Comparison of ENCODE assay signal across 13 cellular contexts in the genomic region with DNA sequence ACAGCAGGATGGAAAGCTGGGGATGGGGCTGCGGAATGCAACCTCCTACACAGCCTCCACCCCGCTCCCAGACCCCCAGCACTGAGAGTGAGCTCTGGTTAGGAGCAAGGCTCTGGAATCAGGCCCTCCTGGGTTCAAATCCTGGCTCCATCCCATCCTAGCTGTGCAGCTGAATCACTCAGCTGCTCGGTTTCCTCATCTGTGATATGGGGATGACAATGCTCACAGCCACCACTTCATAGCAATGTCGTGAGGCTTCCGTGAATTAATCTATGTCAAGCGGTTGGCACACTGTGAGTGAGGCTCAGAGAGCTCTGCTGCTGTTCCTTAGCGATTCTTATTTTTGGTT. TPM values are rescaled to one million over a fixed set of nuclear protein-coding genes. Genes with fewer than 3 reads are reported as not detected.
A peak's percentile ranks its signal among the peaks of the same experiment; 100 is the strongest.
DNase-seq lines count a peak whose midpoint lies in the region; TF ChIP-seq lines count a peak whose summit lies in the region.
"Had no signal": no experiment of that assay in that cellular context is flagged by ENCODE, and none has a peak within 500 bp of the region (broad histone marks: within the 10 kb centered on the region; RNA-seq: fewer than 3 reads in every experiment).

No MANE protein-coding gene starts in this region.

- peaks cover 8% of the 10 kb centered on the region for H3K4me1 Mint-ChIP-seq in MCF 10A (ENCODE audit: insufficient read depth, unreplicated experiment)

- H3K4me1 ChIP-seq in mammary epithelial cell (ENCODE audit: insufficient read depth, low read length) = peaks cover 23% of the 10 kb centered on the region
- peaks cover 17% of the 10 kb centered on the region for H3K4me1 ChIP-seq in vagina
- H3K4me1 ChIP-seq in effector memory CD4-positive, alpha-beta T cell (ENCODE audit: control insufficient read depth, insufficient read depth, low read length, poor library complexity, severe bottlenecking) = peaks cover 17% of the 10 kb centered on the region

- H3K4me3 ChIP-seq in mammary epithelial cell (replicated peaks in 1 of 3; ENCODE audit: insufficient read depth in 1 of 3, low read depth in 2 of 3, low read length in 3 of 3) (peak overlapping the region; percentile 47 to 76 (median 62)), astrocyte of the cerebellum (ENCODE audit: low read depth, low read length) (peak overlapping the region; percentile 32), iPS-18c (ENCODE audit: insufficient read depth, low read depth, low read length) (peak overlapping the region; percentile 55), vagina (peak overlapping the region; percentile 39 to 42)
- H3K4me3 ChIP-seq in effector memory CD4-positive, alpha-beta T cell (ENCODE audit: insufficient read depth, low read depth, low read length, poor library complexity, severe bottlenecking) = no peak overlapping the region
- H3K4me3 ChIP-seq: GM12878, left ventricle myocardium inferior had no signal

- WGBS in mammary epithelial cell (ENCODE audit: low coverage, missing lambda C conversion rate) = 96% methylated on average over 7 of the region's 7 CpGs

- no peaks in the 10 kb centered on the region for H3K36me3 ChIP-seq in mammary epithelial cell (ENCODE audit: insufficient read depth, low read length)
- no peaks in the 10 kb centered on the region for H3K36me3 ChIP-seq in vagina
- H3K36me3 ChIP-seq in effector memory CD4-positive, alpha-beta T cell (ENCODE audit: control insufficient read depth, insufficient read depth, low read length) = no peaks in the 10 kb centered on the region
- H3K36me3 ChIP-seq: left ventricle myocardium inferior had no signal

- H3K79me2 ChIP-seq in mammary epithelial cell (ENCODE audit: insufficient read depth, low read length) = peaks cover 24% of the 10 kb centered on the region

- intact Hi-C loops in mammary epithelial cell (cut with micrococcal nuclease) = no loop called here
- intact Hi-C loops in MCF 10A (cut with micrococcal nuclease) = no loop called here
- intact Hi-C loops in vagina (cut with DNase I) = no loop called here

- H3K36me3 Mint-ChIP-seq in MCF 10A (ENCODE audit: insufficient read depth, unreplicated experiment) = no peaks in the 10 kb centered on the region

- H4K20me1 ChIP-seq in mammary epithelial cell (ENCODE audit: insufficient read depth, low read length) = no peaks in the 10 kb centered on the region

- H3K27ac ChIP-seq in mammary epithelial cell (ENCODE audit: insufficient read depth, low read depth, low read length) (no peak overlapping the region), vagina (no peak overlapping the region)
- H3K27ac ChIP-seq in effector memory CD4-positive, alpha-beta T cell (ENCODE audit: insufficient read depth, low read length, poor library complexity, severe bottlenecking) = no peak overlapping the region
- H3K27ac ChIP-seq: left ventricle myocardium inferior had no signal

- H3K9me3 ChIP-seq in mammary epithelial cell (replicated peaks; ENCODE audit: insufficient read depth, low read length) (no peaks in the 10 kb centered on the region), iPS-18c (ENCODE audit: control insufficient read depth, insufficient read depth, low read length) (no peaks in the 10 kb centered on the region), vagina (no peaks in the 10 kb centered on the region)
- H3K9me3 ChIP-seq in effector memory CD4-positive, alpha-beta T cell (ENCODE audit: control insufficient read depth, low read length) = no peaks in the 10 kb centered on the region
- H3K9me3 ChIP-seq: left ventricle myocardium inferior had no signal

- H2AFZ ChIP-seq in mammary epithelial cell (ENCODE audit: low read depth, low read length) = peak overlapping the region; percentile 92

- H3K27me3 ChIP-seq in mammary epithelial cell (ENCODE audit: insufficient read depth, low read length) (no peaks in the 10 kb centered on the region), vagina (peaks cover 6% of the 10 kb centered on the region)
- peaks cover 11% of the 10 kb centered on the region for H3K27me3 ChIP-seq in effector memory CD4-positive, alpha-beta T cell (replicated peaks; ENCODE audit: control insufficient read depth, insufficient read depth, low read length, poor library complexity, severe bottlenecking)

- H3K9me3 Mint-ChIP-seq in MCF 10A (ENCODE audit: unreplicated experiment) = no peaks in the 10 kb centered on the region

- peak overlapping the region; percentile 86 for H3K4me2 ChIP-seq in mammary epithelial cell (ENCODE audit: insufficient read depth, low read depth, low read length)

- no peak overlapping the region for H3K9ac ChIP-seq in mammary epithelial cell (ENCODE audit: insufficient read depth, low read length)

- peaks cover 26% of the 10 kb centered on the region for H3K27me3 Mint-ChIP-seq in MCF 10A (ENCODE audit: insufficient read depth, unreplicated experiment)

- TSS peak; percentile 7 for BruUV-seq in mammary epithelial cell (replicated peaks; lab: Mats Ljungman, UMichigan)
- no TSS peak for BruUV-seq in MCF 10A (replicated peaks; lab: Mats Ljungman, UMichigan)

- TF ChIP-seq POLR2A in vagina (IDR thresholded peaks at IDR 0.05) = no peak

- dilution Hi-C loops in mammary epithelial cell (cut with HindIII; ENCODE audit: low sequenced_read_pairs) = no loop called here

- no peak overlapping the region for H3K27ac Mint-ChIP-seq in MCF 10A (ENCODE audit: low read depth, unreplicated experiment)

- in situ Hi-C loops in mammary epithelial cell (cut with MboI; ENCODE audit: low sequenced_read_pairs in 2 of 2) = no loop called here
- in situ Hi-C loops in astrocyte of the cerebellum (cut with HindIII; ENCODE audit: low sequenced_read_pairs) = no loop called here

- H3K4me3 Mint-ChIP-seq in MCF 10A (ENCODE audit: unreplicated experiment) = no peak overlapping the region

- TF ChIP-seq CTCF in mammary epithelial cell (conservative IDR thresholded peaks at IDR 0.05 in 1 of 2, IDR thresholded peaks at IDR 0.05 in 1 of 2; ENCODE audit: extremely low read depth in 1 of 2, insufficient read depth in 1 of 2, low read depth in 1 of 2, low read length in 2 of 2) = no peak
- no peak for TF ChIP-seq CTCF in MCF 10A (IDR thresholded peaks at IDR 0.05; ENCODE audit: unreplicated experiment)
- TF ChIP-seq CTCF in astrocyte of the cerebellum (IDR thresholded peaks at IDR 0.05; ENCODE audit: low read depth, low read length, missing control alignments) = no peak
- TF ChIP-seq CTCF in vagina (IDR thresholded peaks at IDR 0.05) = no peak

- CTCF ChIA-PET in mammary epithelial cell (lab: Charles Lee; ENCODE audit: low non-redundant PET) (no interaction called here), MCF 10A (lab: Yijun Ruan, JAX) (no interaction called here)

- DNase-seq in mammary epithelial cell (no peak), MCF 10A (ENCODE audit: unreplicated experiment) (no peak), astrocyte of the cerebellum (ENCODE audit: low read depth) (no peak), vagina (ENCODE audit: extremely low spot score in 2 of 2) (no peak), NCI-H82 treated with DMSO at 0.1 percent for 48 hours (lab: John Stamatoyannopoulos, UW; ENCODE audit: unreplicated experiment) (no peak), globus pallidus (ENCODE audit: low spot score) (no peak)
- DNase-seq in effector memory CD4-positive, alpha-beta T cell = no peak
- DNase-seq: left ventricle myocardium inferior, NCI-H1436 treated with DMSO at 0.1 percent for 48 hours had no signal

- POLR2A ChIA-PET in MCF 10A (lab: Yijun Ruan, JAX) = no interaction called here

RNA-seq across cellular contexts. Expression of a gene that starts 0.5 kb away (rescaled TPM):
- total RNA-seq in mammary epithelial cell (1 to 10 TPM; 3.3 to 4.4 TPM), MCF 10A (2022) (not detected in 2 replicates), vagina (not detected)
- 1.3 TPM for polyA plus RNA-seq in mammary epithelial cell
- polyA minus RNA-seq in mammary epithelial cell = not detected
- total RNA-seq: frontal cortex, GM12878, left ventricle myocardium inferior, omental fat pad had no signal
- polyA plus RNA-seq: GM12878 had no signal

RNA-seq across cellular contexts. Expression of a gene that starts 40.9 kb away (rescaled TPM):
- total RNA-seq in mammary epithelial cell (10 to 100 TPM in 1 of 2 donors, 1 to 10 TPM in 1; 8.8 to 45.1 TPM), MCF 10A (2022) (28.4 and 29.5 TPM in 2 replicates), vagina (19.4 TPM)
- polyA plus RNA-seq in mammary epithelial cell = 25.8 TPM
- polyA minus RNA-seq in mammary epithelial cell = 58.1 TPM

RNA-seq across cellular contexts. Expression of a gene that starts 52.4 kb away (rescaled TPM):
- 1 to 10 TPM; 6.7 to 9.9 TPM for total RNA-seq in mammary epithelial cell
- polyA plus RNA-seq in mammary epithelial cell = 7.2 TPM
- 38.1 TPM for polyA minus RNA-seq in mammary epithelial cell
- 0.28 TPM in 1 of 2 replicates, not detected in the other for total RNA-seq in MCF 10A (2022)
- 3.7 TPM for total RNA-seq in vagina
